Comparison of ENCODE assay signal across 1 cellular context in the genomic region with DNA sequence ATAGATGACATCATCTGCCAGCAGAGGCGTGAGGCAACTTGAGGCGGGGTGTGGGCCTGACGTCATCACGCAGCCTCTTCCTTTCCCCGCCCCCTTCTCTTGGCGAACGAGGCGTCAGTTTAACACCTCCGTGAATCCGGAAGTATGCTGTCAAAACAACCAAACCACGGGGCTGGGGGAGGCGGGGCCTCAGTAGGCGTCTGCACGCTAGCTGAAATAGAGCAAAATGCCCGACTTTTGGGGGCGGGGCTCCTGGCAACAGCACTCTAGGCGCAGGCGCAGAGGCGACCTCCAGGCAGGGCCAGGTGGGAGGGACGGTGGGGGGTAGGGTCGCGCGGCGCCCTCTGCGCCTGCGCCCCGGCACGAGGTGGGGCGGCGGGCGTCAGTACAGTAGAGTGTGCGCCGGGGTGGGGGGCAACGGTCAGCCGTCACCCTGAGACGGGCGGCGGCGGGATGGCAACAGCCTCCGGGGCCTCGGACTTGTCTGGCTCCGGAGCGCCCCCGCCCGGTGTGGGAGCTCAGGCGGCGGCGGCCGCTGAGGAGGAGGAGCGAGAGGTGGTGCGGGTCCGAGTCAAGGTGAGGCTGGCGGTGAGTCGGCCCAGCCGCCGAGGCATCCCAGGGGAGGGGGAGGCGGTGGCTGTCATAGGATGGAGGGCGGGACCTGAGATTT.
TF ChIP-seq lines count a peak whose summit lies in the region.

A gene with protein sequence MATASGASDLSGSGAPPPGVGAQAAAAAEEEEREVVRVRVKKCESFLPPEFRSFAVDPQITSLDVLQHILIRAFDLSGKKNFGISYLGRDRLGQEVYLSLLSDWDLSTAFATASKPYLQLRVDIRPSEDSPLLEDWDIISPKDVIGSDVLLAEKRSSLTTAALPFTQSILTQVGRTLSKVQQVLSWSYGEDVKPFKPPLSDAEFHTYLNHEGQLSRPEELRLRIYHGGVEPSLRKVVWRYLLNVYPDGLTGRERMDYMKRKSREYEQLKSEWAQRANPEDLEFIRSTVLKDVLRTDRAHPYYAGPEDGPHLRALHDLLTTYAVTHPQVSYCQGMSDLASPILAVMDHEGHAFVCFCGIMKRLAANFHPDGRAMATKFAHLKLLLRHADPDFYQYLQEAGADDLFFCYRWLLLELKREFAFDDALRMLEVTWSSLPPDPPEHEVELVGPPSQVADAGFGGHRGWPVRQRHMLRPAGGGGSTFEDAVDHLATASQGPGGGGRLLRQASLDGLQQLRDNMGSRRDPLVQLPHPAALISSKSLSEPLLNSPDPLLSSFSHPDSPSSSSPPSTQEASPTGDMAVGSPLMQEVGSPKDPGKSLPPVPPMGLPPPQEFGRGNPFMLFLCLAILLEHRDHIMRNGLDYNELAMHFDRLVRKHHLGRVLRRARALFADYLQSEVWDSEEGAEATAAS (plus strand): TSS at position 370 of the 670 bp plus-strand sequence. CDS start 84 bp downstream, at position 454.

TF ChIP-seq in HEK293, 187 proteins besides CTCF, POLR2A, EP300 and RAD21 (continued from another document):
- TF ChIP-seq, protein P1, sequence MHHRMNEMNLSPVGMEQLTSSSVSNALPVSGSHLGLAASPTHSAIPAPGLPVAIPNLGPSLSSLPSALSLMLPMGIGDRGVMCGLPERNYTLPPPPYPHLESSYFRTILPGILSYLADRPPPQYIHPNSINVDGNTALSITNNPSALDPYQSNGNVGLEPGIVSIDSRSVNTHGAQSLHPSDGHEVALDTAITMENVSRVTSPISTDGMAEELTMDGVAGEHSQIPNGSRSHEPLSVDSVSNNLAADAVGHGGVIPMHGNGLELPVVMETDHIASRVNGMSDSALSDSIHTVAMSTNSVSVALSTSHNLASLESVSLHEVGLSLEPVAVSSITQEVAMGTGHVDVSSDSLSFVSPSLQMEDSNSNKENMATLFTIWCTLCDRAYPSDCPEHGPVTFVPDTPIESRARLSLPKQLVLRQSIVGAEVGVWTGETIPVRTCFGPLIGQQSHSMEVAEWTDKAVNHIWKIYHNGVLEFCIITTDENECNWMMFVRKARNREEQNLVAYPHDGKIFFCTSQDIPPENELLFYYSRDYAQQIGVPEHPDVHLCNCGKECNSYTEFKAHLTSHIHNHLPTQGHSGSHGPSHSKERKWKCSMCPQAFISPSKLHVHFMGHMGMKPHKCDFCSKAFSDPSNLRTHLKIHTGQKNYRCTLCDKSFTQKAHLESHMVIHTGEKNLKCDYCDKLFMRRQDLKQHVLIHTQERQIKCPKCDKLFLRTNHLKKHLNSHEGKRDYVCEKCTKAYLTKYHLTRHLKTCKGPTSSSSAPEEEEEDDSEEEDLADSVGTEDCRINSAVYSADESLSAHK (tag by site-specific recombination; IDR thresholded peaks at IDR 0.05) = 0 out of 2 replicates have a peak, but pooled peaks have one; percentile 8
- TF ChIP-seq, protein P2, sequence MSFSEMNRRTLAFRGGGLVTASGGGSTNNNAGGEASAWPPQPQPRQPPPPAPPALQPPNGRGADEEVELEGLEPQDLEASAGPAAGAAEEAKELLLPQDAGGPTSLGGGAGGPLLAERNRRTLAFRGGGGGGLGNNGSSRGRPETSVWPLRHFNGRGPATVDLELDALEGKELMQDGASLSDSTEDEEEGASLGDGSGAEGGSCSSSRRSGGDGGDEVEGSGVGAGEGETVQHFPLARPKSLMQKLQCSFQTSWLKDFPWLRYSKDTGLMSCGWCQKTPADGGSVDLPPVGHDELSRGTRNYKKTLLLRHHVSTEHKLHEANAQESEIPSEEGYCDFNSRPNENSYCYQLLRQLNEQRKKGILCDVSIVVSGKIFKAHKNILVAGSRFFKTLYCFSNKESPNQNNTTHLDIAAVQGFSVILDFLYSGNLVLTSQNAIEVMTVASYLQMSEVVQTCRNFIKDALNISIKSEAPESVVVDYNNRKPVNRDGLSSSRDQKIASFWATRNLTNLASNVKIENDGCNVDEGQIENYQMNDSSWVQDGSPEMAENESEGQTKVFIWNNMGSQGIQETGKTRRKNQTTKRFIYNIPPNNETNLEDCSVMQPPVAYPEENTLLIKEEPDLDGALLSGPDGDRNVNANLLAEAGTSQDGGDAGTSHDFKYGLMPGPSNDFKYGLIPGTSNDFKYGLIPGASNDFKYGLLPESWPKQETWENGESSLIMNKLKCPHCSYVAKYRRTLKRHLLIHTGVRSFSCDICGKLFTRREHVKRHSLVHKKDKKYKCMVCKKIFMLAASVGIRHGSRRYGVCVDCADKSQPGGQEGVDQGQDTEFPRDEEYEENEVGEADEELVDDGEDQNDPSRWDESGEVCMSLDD (tag by site-specific recombination; IDR thresholded peaks at IDR 0.05) = peak; percentile 61; the same call in 1 of the 2 replicates
- peak; percentile 75 for TF ChIP-seq ZFHX2 (tag by site-specific recombination; conservative IDR thresholded peaks at IDR 0.05)
- TF ChIP-seq ZNF658 (tag by site-specific recombination; IDR thresholded peaks at IDR 0.05) = no peak
- no peak for TF ChIP-seq YY1 (tag by site-specific recombination; IDR thresholded peaks at IDR 0.05)
- no peak for TF ChIP-seq ZNF292 (tag by site-specific recombination; IDR thresholded peaks at IDR 0.05; ENCODE audit: borderline replicate concordance, low read depth)
- 0 out of 2 replicates have a peak, but pooled peaks have one; percentile 13 for TF ChIP-seq KLF7 (tag by site-specific recombination; IDR thresholded peaks at IDR 0.05; ENCODE audit: borderline replicate concordance)
- peak; percentile 88 for TF ChIP-seq SP2 (tag by site-specific recombination; IDR thresholded peaks at IDR 0.05)
- no peak for TF ChIP-seq ZNF354C (tag by site-specific recombination; IDR thresholded peaks at IDR 0.05; ENCODE audit: borderline replicate concordance, low read depth)
- TF ChIP-seq, protein P3, sequence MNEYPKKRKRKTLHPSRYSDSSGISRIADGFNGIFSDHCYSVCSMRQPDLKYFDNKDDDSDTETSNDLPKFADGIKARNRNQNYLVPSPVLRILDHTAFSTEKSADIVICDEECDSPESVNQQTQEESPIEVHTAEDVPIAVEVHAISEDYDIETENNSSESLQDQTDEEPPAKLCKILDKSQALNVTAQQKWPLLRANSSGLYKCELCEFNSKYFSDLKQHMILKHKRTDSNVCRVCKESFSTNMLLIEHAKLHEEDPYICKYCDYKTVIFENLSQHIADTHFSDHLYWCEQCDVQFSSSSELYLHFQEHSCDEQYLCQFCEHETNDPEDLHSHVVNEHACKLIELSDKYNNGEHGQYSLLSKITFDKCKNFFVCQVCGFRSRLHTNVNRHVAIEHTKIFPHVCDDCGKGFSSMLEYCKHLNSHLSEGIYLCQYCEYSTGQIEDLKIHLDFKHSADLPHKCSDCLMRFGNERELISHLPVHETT (tag by site-specific recombination; IDR thresholded peaks at IDR 0.05) = no peak
- TF ChIP-seq ZNF792 (tag by site-specific recombination; IDR thresholded peaks at IDR 0.05) = 0 out of 2 replicates have a peak, but pooled peaks have one; percentile 36
- TF ChIP-seq WT1 (tag by site-specific recombination; IDR thresholded peaks at IDR 0.05) = no peak; the same call in 1 of the 2 replicates
- TF ChIP-seq ZNF677 (tag by site-specific recombination; IDR thresholded peaks at IDR 0.05) = no peak
- TF ChIP-seq GLI2 (tag by site-specific recombination; IDR thresholded peaks at IDR 0.05; ENCODE audit: borderline replicate concordance, low read depth) = no peak
TF ChIP-seq in HEK293: peak in this region for 48.
